8 cellular contexts compared by ENCODE assay signal in genomic region chr11:6472934-6473333, GRCh38. TPM values are rescaled to one million over a fixed set of nuclear protein-coding genes. Genes with fewer than 3 reads are reported as not detected.
DNase-seq lines count a peak whose midpoint lies in the region; ATAC-seq and TF ChIP-seq lines count a peak whose summit lies in the region.

No MANE protein-coding gene starts in this region.

- H3K27ac ChIP-seq in DND-41 (ENCODE audit: low read length): no peak overlapping the region
- H3K27ac ChIP-seq in OCI-LY7 (ENCODE audit: low read depth, low read length, poor library complexity, severe bottlenecking): no peak overlapping the region
- peak overlapping the region; percentile 85 to 98 for H3K27ac ChIP-seq in prostate gland

- TF ChIP-seq POLR2A in prostate gland (IDR thresholded peaks at IDR 0.05): no peak

- H4K20me1 ChIP-seq in DND-41 (ENCODE audit: insufficient read depth, low read length) (0 out of 2 replicates have a peak, but pooled peaks cover 5% of the 10 kb centered on the region), OCI-LY7 (ENCODE audit: insufficient read depth, low read length) (no peaks in the 10 kb centered on the region)

- H3K9ac ChIP-seq in DND-41 (ENCODE audit: low read depth, low read length): peak overlapping the region; percentile 74; the same call in 1 of the 2 replicates

- TF ChIP-seq CTCF in DND-41 (IDR thresholded peaks at IDR 0.05; ENCODE audit: borderline replicate concordance, extremely low read depth, low read length, poor library complexity, severe bottlenecking) (no peak), OCI-LY7 (conservative IDR thresholded peaks at IDR 0.05; ENCODE audit: low read length) (no peak), epithelial cell of proximal tubule (conservative IDR thresholded peaks at IDR 0.05; ENCODE audit: low read depth, low read length) (no peak), prostate gland (IDR thresholded peaks at IDR 0.05) (no peak)

- intact Hi-C loops in OCI-LY7 (cut with micrococcal nuclease; ENCODE audit: unreplicated experiment): no loop called here
- intact Hi-C loops in prostate gland (cut with DNase I): no loop called here

- H3K4me3 ChIP-seq in DND-41 (ENCODE audit: low read depth in 1 of 2, low read length in 2 of 2) (peak overlapping the region in 1 of 2 experiments; percentile 92; a peak in 2 of 4 replicates), OCI-LY7 (ENCODE audit: low read depth, low read length, poor library complexity, severe bottlenecking) (peak overlapping the region; percentile 73), epithelial cell of proximal tubule (ENCODE audit: low read depth, low read length) (peak overlapping the region; percentile 93), prostate gland (peak overlapping the region; percentile 67 to 70)

- no peaks in the 10 kb centered on the region for H3K79me2 ChIP-seq in DND-41 (ENCODE audit: insufficient read depth, low read length)
- H3K79me2 ChIP-seq in OCI-LY7 (ENCODE audit: insufficient read depth, low read depth, low read length): no peaks in the 10 kb centered on the region

- DNase-seq in DND-41: no peak
- no peak for DNase-seq in OCI-LY7 (ENCODE audit: low spot score)
- no peak for DNase-seq in epithelial cell of proximal tubule (ENCODE audit: low read depth)
- no peak for DNase-seq in prostate gland (ENCODE audit: low spot score)
- DNase-seq in DMS114 treated with DMSO at 0.1 percent for 48 hours (lab: John Stamatoyannopoulos, UW; ENCODE audit: unreplicated experiment): no peak
- no peak for DNase-seq in NK-92 treated with Interleukin-12 subunit alpha and Interleukin-12 subunit beta, amount 100 ng/mL, for 24 hours (lab: John Stamatoyannopoulos, UW)
- DNase-seq in NAMALWA (ENCODE audit: low spot score): no peak

- ATAC-seq in DND-41 (ENCODE audit: insufficient read depth, low read depth) (no peak; the same call in 2 of the 3 replicates), HG03175 (IDR thresholded peaks at IDR 0.05; ENCODE audit: unreplicated experiment) (no peak)

- H3K9me3 ChIP-seq in DND-41 (ENCODE audit: insufficient read depth, low read length, severe bottlenecking) (no peaks in the 10 kb centered on the region), OCI-LY7 (ENCODE audit: low read length) (no peaks in the 10 kb centered on the region), prostate gland (no peaks in the 10 kb centered on the region)

- peaks cover 26% of the 10 kb centered on the region for H3K4me1 ChIP-seq in DND-41 (ENCODE audit: insufficient read depth, low read length)
- peaks cover 33% of the 10 kb centered on the region for H3K4me1 ChIP-seq in OCI-LY7 (ENCODE audit: insufficient read depth, low read length, poor library complexity, severe bottlenecking)
- peaks cover 7% of the 10 kb centered on the region for H3K4me1 ChIP-seq in prostate gland (replicated peaks)

- H2AFZ ChIP-seq in DND-41 (ENCODE audit: low read depth, low read length) (no peak overlapping the region), OCI-LY7 (ENCODE audit: low read length) (no peak overlapping the region)

- H3K27me3 ChIP-seq in DND-41 (ENCODE audit: insufficient read depth, low read length, poor library complexity): no peaks in the 10 kb centered on the region
- no peaks in the 10 kb centered on the region for H3K27me3 ChIP-seq in prostate gland (replicated peaks; ENCODE audit: insufficient read depth)

- H3K36me3 ChIP-seq in DND-41 (ENCODE audit: insufficient read depth, low read length) (peaks cover 15% of the 10 kb centered on the region), OCI-LY7 (ENCODE audit: insufficient read depth, low read length) (peaks cover 14% of the 10 kb centered on the region), prostate gland (peaks cover 0 to 5% of the 10 kb centered on the region in 2 donors)

- BruUV-seq in OCI-LY7 (replicated peaks; lab: Mats Ljungman, UMichigan): no TSS peak

- POLR2A ChIA-PET in OCI-LY7 (lab: Charles Lee): interaction anchor here (0.5 to 2.6 kb wide), 10 partner anchors 9 to 178 kb away, joined by 3 to 13 read pairs (median 4); partner anchors contain the start of genes ARFIP2, TIMM10B and TPP1

- no peaks in the 10 kb centered on the region for H3K9me2 ChIP-seq in OCI-LY7 (ENCODE audit: insufficient read depth, low read length)

- WGBS in prostate gland: 0% methylated on average over 1 of the region's 1 CpG

- CTCF ChIA-PET in OCI-LY7 (lab: Charles Lee; ENCODE audit: unreplicated experiment): interaction anchor here (0.5 to 1.9 kb wide), 3 partner anchors 8 to 96 kb away, joined by 3 to 4 read pairs (median 4); partner anchors contain the start of genes ARFIP2 and TIMM10B

- peak overlapping the region; percentile 98 for H3K4me2 ChIP-seq in DND-41 (ENCODE audit: insufficient read depth, low read length)
- peak overlapping the region; percentile 84 for H3K4me2 ChIP-seq in OCI-LY7 (ENCODE audit: low read length)

RNA-seq across cellular contexts. Expression of gene TRIM3, which starts 0.8 kb away (rescaled TPM):
- 8.5 and 21.3 TPM in 2 replicates for total RNA-seq in OCI-LY7 (2014; rRNA removed; shearing (Covaris generic))
- total RNA-seq in OCI-LY7 (2022): 14.7 and 15.5 TPM in 2 replicates
- total RNA-seq in epithelial cell of proximal tubule: 10.0 and 31.0 TPM in 2 replicates
- total RNA-seq in prostate gland: 10 to 100 TPM; 20.3 to 23.7 TPM

RNA-seq across cellular contexts. Expression of gene ARFIP2, which starts 8.2 kb away (rescaled TPM):
- 40.7 and 55.9 TPM in 2 replicates for total RNA-seq in OCI-LY7 (2014; rRNA removed; shearing (Covaris generic))
- total RNA-seq in OCI-LY7 (2022) (44.0 and 49.0 TPM in 2 replicates), epithelial cell of proximal tubule (55.2 and 57.7 TPM in 2 replicates), prostate gland (100 to 1,000 TPM in 1 of 2 donors, 10 to 100 TPM in 1; 87.3 to 110 TPM)

RNA-seq across cellular contexts. Expression of gene TIMM10B, which starts 8.4 kb away (rescaled TPM):
- 43.7 and 52.8 TPM in 2 replicates for total RNA-seq in OCI-LY7 (2014; rRNA removed; shearing (Covaris generic))
- total RNA-seq in OCI-LY7 (2022) (49.9 and 54.6 TPM in 2 replicates), epithelial cell of proximal tubule (27.0 and 34.9 TPM in 2 replicates), prostate gland (10 to 100 TPM; 29.4 to 35.6 TPM)

RNA-seq across cellular contexts. Expression of gene DNHD1, which starts 24.1 kb away (rescaled TPM):
- 19.3 and 24.3 TPM in 2 replicates for total RNA-seq in OCI-LY7 (2014; rRNA removed; shearing (Covaris generic))
- total RNA-seq in OCI-LY7 (2022) (52.7 and 56.6 TPM in 2 replicates), epithelial cell of proximal tubule (1.0 and 1.2 TPM in 2 replicates), prostate gland (10 to 100 TPM; 11.5 to 31.4 TPM)

RNA-seq across cellular contexts. Expression of gene HPX, which starts 32.1 kb away (rescaled TPM):
- 0.16 TPM in 1 of 2 replicates, not detected in the other for total RNA-seq in OCI-LY7 (2014; rRNA removed; shearing (Covaris generic))
- total RNA-seq in OCI-LY7 (2022): 1.2 and 5.2 TPM in 2 replicates
- 0.06 and 1.0 TPM in 2 replicates for total RNA-seq in epithelial cell of proximal tubule
- total RNA-seq in prostate gland: 1 to 10 TPM; 1.2 to 4.7 TPM

Comparison
In these comparisons a context has a peak if more than half of its experiments do, and no peak if none do; other contexts are left out.
1. H3K27ac ChIP-seq: peak in prostate gland (2 of 2); none in DND-41 (single experiment) and OCI-LY7 (single experiment).